Comparison of ENCODE assay signal across 19 cellular contexts in genomic region chr4:40584517-40585141, GRCh38.
"Had no signal": no experiment of that assay in that cellular context is flagged by ENCODE, and none has a peak within 500 bp of the region (broad histone marks: within the 10 kb centered on the region; RNA-seq: fewer than 3 reads in every experiment).

No MANE protein-coding gene starts in this region.

- H3K4me3 Mint-ChIP-seq: activated CD4-positive, alpha-beta T cell treated with anti-CD3 and anti-CD28 coated beads for 36 hours; activated naive CD4-positive, alpha-beta T cell treated with anti-CD3 and anti-CD28 coated beads for 36 hours; activated T-cell treated with anti-CD3 and anti-CD28 coated beads, Interleukin-2, amount 50 U/mL, for 4 hours; mesothelial cell of epicardium; natural killer cell had no signal

- H3K27ac ChIP-seq: cardiac muscle cell, pancreas, thyroid gland had no signal

- H3K9ac ChIP-seq: SK-N-SH had no signal

- H3K9me3 ChIP-seq: body of pancreas, pancreas, SK-N-SH, thyroid gland had no signal

- H3K9me2 ChIP-seq: SK-N-SH had no signal

- DNase-seq: activated CD4-positive, alpha-beta T cell treated with anti-CD3 and anti-CD28 coated beads for 36 hours; activated CD4-positive, alpha-beta T cell treated with anti-CD3 and anti-CD28 coated beads, Interleukin-2, amount 50 U/mL, for 4 hours; activated CD8-positive, alpha-beta memory T cell treated with anti-CD3 and anti-CD28 coated beads, Interleukin-2, amount 50 U/mL, for 48 hours; activated naive CD4-positive, alpha-beta T cell treated with anti-CD3 and anti-CD28 coated beads for 36 hours; activated T-cell treated with anti-CD3 and anti-CD28 coated beads, Interleukin-2, amount 50 U/mL, for 4 hours; body of pancreas; cortex of kidney; foreskin fibroblast; natural killer cell; pancreas; SK-N-SH; stimulated activated CD4-positive, alpha-beta T cell treated with anti-CD3 and anti-CD28 coated beads, Interleukin-4, amount 100 ng/mL, for 1 hour; stimulated activated naive CD4-positive, alpha-beta T cell treated with Interleukin-2 at 50 U/mL for 16 hours; thyroid gland had no signal

- FAIRE-seq: pancreas had no signal

- H3K4me2 ChIP-seq: SK-N-SH had no signal

- ATAC-seq: activated CD4-positive, alpha-beta T cell treated with anti-CD3 and anti-CD28 coated beads for 36 hours; activated T-cell treated with anti-CD3 and anti-CD28 coated beads, Interleukin-2, amount 50 U/mL, for 4 hours; body of pancreas; left lobe of liver had no signal

- H3K4me3 ChIP-seq: body of pancreas, cardiac muscle cell, lung, pancreas, thyroid gland had no signal

- H3K36me3 Mint-ChIP-seq: natural killer cell had no signal

- H3K4me1 ChIP-seq: body of pancreas had no signal

- H3K27me3 ChIP-seq: body of pancreas, cardiac muscle cell, pancreas, thyroid gland had no signal

- H3K9me3 Mint-ChIP-seq: activated naive CD4-positive, alpha-beta T cell treated with anti-CD3 and anti-CD28 coated beads for 36 hours; activated T-cell treated with anti-CD3 and anti-CD28 coated beads, Interleukin-2, amount 50 U/mL, for 4 hours; activated T-helper 2 cell treated with anti-CD3 and anti-CD28 coated beads, Interferon-gamma antibody, Interleukin-2, Interleukin-4, amounts not matched to agents 10 μg/mL and 5 μg/mL and 100 μg/mL, durations not matched to agents 14 hours and 24 hours and 36 hours; mesothelial cell of epicardium; natural killer cell had no signal

- H3K36me3 ChIP-seq: cardiac muscle cell, pancreas, thyroid gland had no signal

- H3K27ac Mint-ChIP-seq: activated CD4-positive, alpha-beta T cell treated with anti-CD3 and anti-CD28 coated beads for 36 hours; activated naive CD4-positive, alpha-beta T cell treated with anti-CD3 and anti-CD28 coated beads for 36 hours; activated T-helper 2 cell treated with anti-CD3 and anti-CD28 coated beads, Interferon-gamma antibody, Interleukin-2, Interleukin-4, amounts not matched to agents 10 μg/mL and 5 μg/mL and 100 μg/mL, durations not matched to agents 14 hours and 24 hours and 36 hours; mesothelial cell of epicardium; natural killer cell had no signal
